ENCODE assay signal across 8 cellular contexts in the genomic region with DNA sequence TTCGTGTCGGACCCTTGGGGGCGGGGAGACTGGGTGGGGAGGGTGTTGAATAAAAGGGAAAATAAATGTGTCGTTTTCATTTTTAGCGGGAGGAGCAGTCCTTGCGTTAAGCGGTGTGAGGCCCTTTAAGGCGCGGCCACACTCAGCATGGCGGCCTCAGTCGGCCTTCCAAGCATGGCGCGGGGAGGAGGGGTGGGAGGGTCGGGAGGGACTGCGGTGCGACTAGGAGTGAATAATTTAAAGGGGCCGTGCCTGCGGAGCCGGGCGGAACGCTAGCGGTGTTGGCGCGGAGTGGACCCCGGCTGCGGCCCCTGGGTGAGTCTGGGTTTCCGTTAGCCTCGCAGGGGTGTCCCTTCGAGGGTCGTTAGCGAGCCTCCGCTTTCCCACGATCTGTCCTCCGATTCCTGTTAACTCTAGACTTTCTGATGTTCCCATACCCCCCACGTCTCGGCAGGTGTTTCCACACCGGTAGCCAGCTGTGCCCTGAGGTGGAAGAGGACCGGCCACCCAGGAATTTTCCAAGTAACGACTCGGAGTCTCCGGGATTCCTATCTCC. TPM values are rescaled to one million over a fixed set of nuclear protein-coding genes. Genes with fewer than 3 reads are reported as not detected.
DNase-seq lines count a peak whose midpoint lies in the region; ATAC-seq and TF ChIP-seq lines count a peak whose summit lies in the region.

No MANE protein-coding gene starts in this region.

- in situ Hi-C loops in GM13976 (cut with MboI; ENCODE audit: low sequenced_read_pairs, unreplicated experiment): no loop called here

- no peak for TF ChIP-seq CTCF in GM13976 (IDR thresholded peaks at IDR 0.05; ENCODE audit: borderline replicate concordance, control extremely low read depth, extremely low read depth, insufficient read depth, missing control alignments)
- no peak for TF ChIP-seq CTCF in omental fat pad (IDR thresholded peaks at IDR 0.05)

- DNase-seq in GM13976 (ENCODE audit: low spot score) (peak; percentile 95), MV-4-11 (lab: John Stamatoyannopoulos, UW) (peak; percentile 82), glomerular endothelial cell (ENCODE audit: extremely low read depth, low read depth, low spot score) (peak; percentile 25), omental fat pad (ENCODE audit: low spot score) (no peak), superior temporal gyrus (ENCODE audit: extremely low spot score) (peak; percentile 84), SKM-1 (lab: John Stamatoyannopoulos, UW; ENCODE audit: unreplicated experiment) (no peak)

- peaks cover 4% of the 10 kb centered on the region for H3K36me3 Mint-ChIP-seq in activated naive CD8-positive, alpha-beta T cell

- no peaks in the 10 kb centered on the region for H3K9me3 Mint-ChIP-seq in activated naive CD8-positive, alpha-beta T cell (ENCODE audit: low read depth)

- H3K4me1 Mint-ChIP-seq in activated naive CD8-positive, alpha-beta T cell (ENCODE audit: low read depth): peaks cover 11% of the 10 kb centered on the region

- no peaks in the 10 kb centered on the region for H3K27me3 Mint-ChIP-seq in activated naive CD8-positive, alpha-beta T cell

- peak; percentile 78 for ATAC-seq in SK-N-SH treated with all-trans-retinoic acid at 6 μM for 48 hours
- ATAC-seq in omental fat pad (ENCODE audit: low FRiP score): peak; percentile 75

- peak overlapping the region; percentile 94 for H3K4me3 Mint-ChIP-seq in activated naive CD8-positive, alpha-beta T cell

- H3K27ac Mint-ChIP-seq in activated naive CD8-positive, alpha-beta T cell: peak overlapping the region; percentile 85

TF ChIP-seq in SK-N-SH treated with all-trans-retinoic acid at 6 μM for 48 hours, 23 proteins besides CTCF, POLR2A, EP300 and RAD21:
- TF ChIP-seq ZFP3 (CRISPR knock-in tag; IDR thresholded peaks at IDR 0.05) (no peak), RARB (CRISPR knock-in tag; IDR thresholded peaks at IDR 0.05) (no peak), ZNF565 (CRISPR knock-in tag; conservative IDR thresholded peaks at IDR 0.05; ENCODE audit: low read depth) (no peak), ARNTL (CRISPR knock-in tag; IDR thresholded peaks at IDR 0.05; ENCODE audit: borderline replicate concordance, low read depth) (no peak), ISL1 (CRISPR knock-in tag; IDR thresholded peaks at IDR 0.05) (no peak), ZFP30 (CRISPR knock-in tag; IDR thresholded peaks at IDR 0.05) (no peak), PATZ1 (CRISPR knock-in tag; IDR thresholded peaks at IDR 0.05; ENCODE audit: borderline replicate concordance) (no peak)

RNA-seq across cellular contexts. Expression of gene PNPLA6, which starts 1.5 kb away (rescaled TPM):
- total RNA-seq in glomerular endothelial cell (176 and 230 TPM in 2 replicates), omental fat pad (10 to 100 TPM; 50.3 to 92.4 (median 64.6) TPM)

RNA-seq across cellular contexts. Expression of gene MCOLN1, which starts 11.6 kb away (rescaled TPM):
- total RNA-seq in glomerular endothelial cell (10.6 and 25.2 TPM in 2 replicates), omental fat pad (10 to 100 TPM; 24.5 to 41.1 (median 31.9) TPM)

RNA-seq across cellular contexts. Expression of gene ZNF358, which starts 18.1 kb away (rescaled TPM):
- total RNA-seq in glomerular endothelial cell (56.9 and 70.4 TPM in 2 replicates), omental fat pad (10 to 100 TPM; 31.9 to 49.8 (median 36.6) TPM)

RNA-seq across cellular contexts. Expression of gene PEX11G, which starts 45.2 kb away (rescaled TPM):
- 2.7 and 4.1 TPM in 2 replicates for total RNA-seq in glomerular endothelial cell
- total RNA-seq in omental fat pad: 1 to 10 TPM; 4.4 to 9.9 (median 4.7) TPM

Comparison
In these comparisons a context has a peak if more than half of its experiments do, and no peak if none do; other contexts are left out.
1. DNase-seq: peak in GM13976 (single experiment), MV-4-11 (single experiment), glomerular endothelial cell (single experiment) and superior temporal gyrus (single experiment); none in omental fat pad (single experiment) and SKM-1 (single experiment).